2 cellular contexts compared by ENCODE assay signal in genomic region chr9:89646189-89646588, GRCh38.
TF ChIP-seq lines count a peak whose summit lies in the region.

No MANE protein-coding gene starts in this region.

TF ChIP-seq in HepG2, 621 proteins besides CTCF, POLR2A, EP300 and RAD21 (continued from another document):
- no peak for TF ChIP-seq ZNF280B (CRISPR knock-in tag; IDR thresholded peaks at IDR 0.05; ENCODE audit: borderline replicate concordance)
- peak; percentile 71 for TF ChIP-seq MAFF (IDR thresholded peaks at IDR 0.05; ENCODE audit: low read depth, low read length)
TF ChIP-seq in HepG2: peak in this region for 2.

TF ChIP-seq in SK-N-SH treated with all-trans-retinoic acid at 6 μM for 48 hours, 23 proteins besides CTCF, POLR2A, EP300 and RAD21 (continued from another document):
- TF ChIP-seq ZC3H10 (CRISPR knock-in tag; IDR thresholded peaks at IDR 0.05), result no peak
- TF ChIP-seq TCF4 (CRISPR knock-in tag; IDR thresholded peaks at IDR 0.05; ENCODE audit: borderline replicate concordance), result no peak
- no peak for TF ChIP-seq TSHZ2 (CRISPR knock-in tag; IDR thresholded peaks at IDR 0.05)
- TF ChIP-seq OSR1 (CRISPR knock-in tag; IDR thresholded peaks at IDR 0.05), result no peak
- TF ChIP-seq ESRRG (CRISPR knock-in tag; IDR thresholded peaks at IDR 0.05), result no peak
- no peak for TF ChIP-seq BACH2 (CRISPR knock-in tag; IDR thresholded peaks at IDR 0.05; ENCODE audit: borderline replicate concordance)
- no peak for TF ChIP-seq CSRNP3 (CRISPR knock-in tag; IDR thresholded peaks at IDR 0.05)
- no peak for TF ChIP-seq ISL1 (CRISPR knock-in tag; IDR thresholded peaks at IDR 0.05)
- TF ChIP-seq POU6F1 (CRISPR knock-in tag; IDR thresholded peaks at IDR 0.05; ENCODE audit: borderline replicate concordance, low read depth), result no peak
- no peak for TF ChIP-seq ZNF565 (CRISPR knock-in tag; conservative IDR thresholded peaks at IDR 0.05; ENCODE audit: low read depth)
- no peak for TF ChIP-seq ZFP3 (CRISPR knock-in tag; IDR thresholded peaks at IDR 0.05)
- no peak for TF ChIP-seq PPARA (CRISPR knock-in tag; IDR thresholded peaks at IDR 0.05; ENCODE audit: borderline replicate concordance)
- no peak for TF ChIP-seq GLIS3 (CRISPR knock-in tag; IDR thresholded peaks at IDR 0.05)
- TF ChIP-seq, protein P1, sequence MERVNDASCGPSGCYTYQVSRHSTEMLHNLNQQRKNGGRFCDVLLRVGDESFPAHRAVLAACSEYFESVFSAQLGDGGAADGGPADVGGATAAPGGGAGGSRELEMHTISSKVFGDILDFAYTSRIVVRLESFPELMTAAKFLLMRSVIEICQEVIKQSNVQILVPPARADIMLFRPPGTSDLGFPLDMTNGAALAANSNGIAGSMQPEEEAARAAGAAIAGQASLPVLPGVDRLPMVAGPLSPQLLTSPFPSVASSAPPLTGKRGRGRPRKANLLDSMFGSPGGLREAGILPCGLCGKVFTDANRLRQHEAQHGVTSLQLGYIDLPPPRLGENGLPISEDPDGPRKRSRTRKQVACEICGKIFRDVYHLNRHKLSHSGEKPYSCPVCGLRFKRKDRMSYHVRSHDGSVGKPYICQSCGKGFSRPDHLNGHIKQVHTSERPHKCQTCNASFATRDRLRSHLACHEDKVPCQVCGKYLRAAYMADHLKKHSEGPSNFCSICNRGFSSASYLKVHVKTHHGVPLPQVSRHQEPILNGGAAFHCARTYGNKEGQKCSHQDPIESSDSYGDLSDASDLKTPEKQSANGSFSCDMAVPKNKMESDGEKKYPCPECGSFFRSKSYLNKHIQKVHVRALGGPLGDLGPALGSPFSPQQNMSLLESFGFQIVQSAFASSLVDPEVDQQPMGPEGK (CRISPR knock-in tag; IDR thresholded peaks at IDR 0.05; ENCODE audit: borderline replicate concordance), result no peak
